In genomic region chr12:76037130-76038105, GRCh38 we compare ENCODE assay signal across 8 cellular contexts. TPM values are rescaled to one million over a fixed set of nuclear protein-coding genes. Genes with fewer than 3 reads are reported as not detected.
A peak's percentile ranks its signal among the peaks of the same experiment; 100 is the strongest.
DNase-seq lines count a peak whose midpoint lies in the region; ATAC-seq and TF ChIP-seq lines count a peak whose summit lies in the region.

No MANE protein-coding gene starts in this region.

- H3K4me3 Mint-ChIP-seq in Caco-2 (ENCODE audit: unreplicated experiment) (no peak overlapping the region), T-helper 17 cell (peak overlapping the region; percentile 36)
- H3K4me3 Mint-ChIP-seq in naive thymus-derived CD8-positive, alpha-beta T cell = no peak overlapping the region

- H3K9me3 ChIP-seq in Caco-2 (no peaks in the 10 kb centered on the region), T-helper 17 cell (ENCODE audit: control insufficient read depth, low read length, poor library complexity, severe bottlenecking) (no peaks in the 10 kb centered on the region)

- H3K36me3 ChIP-seq in Caco-2 (ENCODE audit: control insufficient read depth, insufficient read depth, low read length) = no peaks in the 10 kb centered on the region

- H3K4me1 ChIP-seq in Caco-2 = peaks cover 38% of the 10 kb centered on the region

- H3K27me3 Mint-ChIP-seq in Caco-2 (ENCODE audit: insufficient read depth, unreplicated experiment) = no peaks in the 10 kb centered on the region
- H3K27me3 Mint-ChIP-seq in T-helper 17 cell = no peaks in the 10 kb centered on the region
- no peaks in the 10 kb centered on the region for H3K27me3 Mint-ChIP-seq in naive thymus-derived CD8-positive, alpha-beta T cell

- ATAC-seq in GM18870 (IDR thresholded peaks at IDR 0.05; ENCODE audit: unreplicated experiment) (peak; percentile 65), HG03064 (IDR thresholded peaks at IDR 0.05; ENCODE audit: low read depth, unreplicated experiment) (peak; percentile 54), T-helper 17 cell (peak; percentile 72), esophagus mucosa (peak; percentile 75)
- peak; percentile 59 to 78 for ATAC-seq in naive thymus-derived CD8-positive, alpha-beta T cell

- no peaks in the 10 kb centered on the region for H3K27me3 ChIP-seq in Caco-2 (replicated peaks; ENCODE audit: control insufficient read depth, insufficient read depth, low read length)

- H3K9me3 Mint-ChIP-seq in Caco-2 (ENCODE audit: unreplicated experiment) = no peaks in the 10 kb centered on the region
- no peaks in the 10 kb centered on the region for H3K9me3 Mint-ChIP-seq in naive thymus-derived CD8-positive, alpha-beta T cell

- BruUV-seq in Caco-2 (replicated peaks; lab: Mats Ljungman, UMichigan) = no TSS peak

- TF ChIP-seq CTCF in Caco-2 (IDR thresholded peaks at IDR 0.05; ENCODE audit: insufficient read depth in 1 of 2, low read depth in 1 of 2, low read length in 1 of 2, severe bottlenecking in 1 of 2, unreplicated experiment in 1 of 2) = peak; percentile 66 to 77

- POLR2A ChIA-PET in Caco-2 (lab: Charles Lee) = no interaction called here
- POLR2A ChIA-PET in naive thymus-derived CD8-positive, alpha-beta T cell (lab: Charles Lee) = interaction anchor here (1.5 kb wide), 1 partner anchor 510 kb away, joined by 3 read pairs; no protein-coding TSS in a partner anchor

- CTCF ChIA-PET in Caco-2 (lab: Charles Lee) = interaction anchor here (0.5 to 2.0 kb wide), 9 partner anchors 13 to 510 kb away, joined by 3 to 16 read pairs (median 4); no protein-coding TSS in a partner anchor

- no peak overlapping the region for H3K4me3 ChIP-seq in Caco-2 (ENCODE audit: low read depth, low read length)

- intact Hi-C loops in Caco-2 (cut with micrococcal nuclease; ENCODE audit: unreplicated experiment) = loop anchor here (1.0 to 5.0 kb wide), 5 partner anchors 217 to 510 kb away; partner anchors contain the start of gene BBS10

- peaks cover 39% of the 10 kb centered on the region for H3K36me3 Mint-ChIP-seq in Caco-2 (ENCODE audit: insufficient read depth, unreplicated experiment)
- H3K36me3 Mint-ChIP-seq in T-helper 17 cell (ENCODE audit: low read depth) = no peaks in the 10 kb centered on the region
- no peaks in the 10 kb centered on the region for H3K36me3 Mint-ChIP-seq in naive thymus-derived CD8-positive, alpha-beta T cell

- peak; percentile 53 to 66 for DNase-seq in Caco-2
- peak; percentile 91 for DNase-seq in NCI-H2029 treated with DMSO at 0.1 percent for 48 hours (lab: John Stamatoyannopoulos, UW)
- DNase-seq in T-helper 17 cell = no peak
- DNase-seq in naive thymus-derived CD8-positive, alpha-beta T cell = peak in 6 of 10 donors; percentile 18 to 66 (median 50)
- no peak for DNase-seq in cortex of kidney (lab: John Stamatoyannopoulos, UW)

- H3K4me1 Mint-ChIP-seq in Caco-2 (ENCODE audit: low read depth, unreplicated experiment) (peaks cover 41% of the 10 kb centered on the region), T-helper 17 cell (peaks cover 21% of the 10 kb centered on the region)
- peaks cover 4 to 13% (median 11%) of the 10 kb centered on the region in 4 donors for H3K4me1 Mint-ChIP-seq in naive thymus-derived CD8-positive, alpha-beta T cell

- H3K27ac Mint-ChIP-seq in Caco-2 (ENCODE audit: unreplicated experiment) (peak overlapping the region; percentile 16), T-helper 17 cell (no peak overlapping the region)
- peak overlapping the region in 2 of 10 donors; percentile 14 to 64 for H3K27ac Mint-ChIP-seq in naive thymus-derived CD8-positive, alpha-beta T cell

RNA-seq across cellular contexts. Expression of gene PHLDA1, which starts 5.8 kb away (rescaled TPM):
- 46.2 and 47.2 TPM in 2 replicates for total RNA-seq in Caco-2 (2022)
- 10 to 100 TPM; 22.2 to 23.6 TPM for total RNA-seq in T-helper 17 cell
- 102 TPM for total RNA-seq in esophagus mucosa
- 1 to 10 TPM; 1.1 to 1.2 TPM for total RNA-seq in naive thymus-derived CD8-positive, alpha-beta T cell
- under 1 TPM; 0.04 to 0.13 (median 0.12) TPM for polyA plus RNA-seq in naive thymus-derived CD8-positive, alpha-beta T cell

RNA-seq across cellular contexts. Expression of gene NAP1L1, which starts 47.1 kb away (rescaled TPM):
- total RNA-seq in Caco-2 (2022) = 696 and 711 TPM in 2 replicates
- total RNA-seq in T-helper 17 cell = 100 to 1,000 TPM; 672 to 731 TPM
- 194 TPM for total RNA-seq in esophagus mucosa
- total RNA-seq in naive thymus-derived CD8-positive, alpha-beta T cell = 100 to 1,000 TPM; 772 to 820 TPM
- polyA plus RNA-seq in naive thymus-derived CD8-positive, alpha-beta T cell = 100 to 1,000 TPM; 199 to 224 (median 210) TPM

Comparison
In these comparisons a context has a peak if more than half of its experiments do, and no peak if none do; other contexts are left out.
1. DNase-seq: peak in Caco-2 (2 of 2), NCI-H2029 treated with DMSO at 0.1 percent for 48 hours (single experiment) and naive thymus-derived CD8-positive, alpha-beta T cell (6 of 10); none in T-helper 17 cell (0 of 3) and cortex of kidney (single experiment).
2. RNA of gene PHLDA1, which starts 5.8 kb away (total RNA-seq): 102 TPM in esophagus mucosa (single experiment), 46.2 to 47.2 TPM in Caco-2 and 22.2 to 23.6 TPM in T-helper 17 cell; 1.1 to 1.2 TPM in naive thymus-derived CD8-positive, alpha-beta T cell; every median in the first group is over 10 times any median in the second.
3. Peak in every context shown above with its lines, with median percentiles within 50 percentile points of each other: ATAC-seq.